1 cellular context compared by ENCODE assay signal in genomic region chr14:63642656-63643382, GRCh38.
TF ChIP-seq lines count a peak whose summit lies in the region.

No MANE protein-coding gene starts in this region.

TF ChIP-seq in H1, 55 proteins besides CTCF, POLR2A, EP300 and RAD21 (continued from another document):
- TF ChIP-seq MAX (IDR thresholded peaks at IDR 0.05) (no peak), BACH1 (IDR thresholded peaks at IDR 0.05; ENCODE audit: low read length) (no peak), RNF2 (IDR thresholded peaks at IDR 0.05; ENCODE audit: borderline replicate concordance, low read depth, low read length, missing control alignments, poor library complexity, severe bottlenecking) (no peak), TAF1 (IDR thresholded peaks at IDR 0.05; ENCODE audit: low read depth, low read length) (no peak), POU5F1 (IDR thresholded peaks at IDR 0.05; ENCODE audit: low read depth, low read length) (no peak), RFX5 (IDR thresholded peaks at IDR 0.05; ENCODE audit: borderline replicate concordance, low read depth, low read length) (no peak), FOSL1 (IDR thresholded peaks at IDR 0.05; ENCODE audit: insufficient read depth, low read depth, low read length) (no peak), USF2 (IDR thresholded peaks at IDR 0.05; ENCODE audit: low read length) (no peak), BCL11A (IDR thresholded peaks at IDR 0.05; ENCODE audit: low read depth in 2 of 2, low read length in 2 of 2) (no peak), KDM5A (IDR thresholded peaks at IDR 0.05; ENCODE audit: low read length) (no peak), SP2 (IDR thresholded peaks at IDR 0.05; ENCODE audit: low read length) (no peak), SP4 (IDR thresholded peaks at IDR 0.05; ENCODE audit: low read length) (no peak), RXRA (IDR thresholded peaks at IDR 0.05; ENCODE audit: insufficient read depth, low read depth, low read length) (no peak), JUND (IDR thresholded peaks at IDR 0.05; ENCODE audit: low read length) (no peak)
